ENCODE assay signal across 20 cellular contexts in the genomic region with DNA sequence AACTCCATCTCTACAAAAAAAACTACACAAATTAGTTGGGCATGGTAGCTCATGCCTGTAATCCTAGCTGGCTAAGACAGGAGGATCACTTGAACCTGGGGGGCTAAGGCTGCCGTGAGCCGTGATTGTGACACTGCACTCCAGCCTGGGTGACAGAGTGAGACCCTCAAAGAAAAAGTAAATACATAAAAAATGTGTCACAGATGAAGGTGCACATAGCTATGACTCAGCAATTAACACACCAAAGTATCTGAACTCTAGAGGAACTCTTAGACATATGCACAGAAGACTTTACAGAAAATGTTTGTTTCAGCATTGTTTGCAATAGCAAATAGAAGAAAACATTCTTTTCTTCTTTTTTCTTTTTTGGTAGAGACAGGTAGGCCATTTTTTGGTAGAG. TPM values are rescaled to one million over a fixed set of nuclear protein-coding genes. Genes with fewer than 3 reads are reported as not detected.
DNase-seq lines count a peak whose midpoint lies in the region; ATAC-seq, FAIRE-seq and TF ChIP-seq lines count a peak whose summit lies in the region.
"Had no signal": no experiment of that assay in that cellular context is flagged by ENCODE, and none has a peak within 500 bp of the region (broad histone marks: within the 10 kb centered on the region; RNA-seq: fewer than 3 reads in every experiment).

No MANE protein-coding gene starts in this region.

- TF ChIP-seq POLR2A in GM12878 (IDR thresholded peaks at IDR 0.05; ENCODE audit: low read depth, low read length) = no peak

- H2BK15ac ChIP-seq in mesenchymal stem cell (ENCODE audit: low read depth, poor library complexity, severe bottlenecking) = no peak overlapping the region

- TF ChIP-seq RAD21 in GM12878 (IDR thresholded peaks at IDR 0.05; ENCODE audit: insufficient read depth, low read depth, low read length) = no peak

- SMC1A ChIA-PET in GM12878 (lab: Charles Lee; ENCODE audit: uncharacterized antibody, unreplicated experiment) = no interaction called here

- no peak overlapping the region for H2BK120ac ChIP-seq in mesenchymal stem cell (ENCODE audit: low read depth, low read length)

- H3K27me3 ChIP-seq in left ventricle myocardium inferior (ENCODE audit: low read depth) = no peaks in the 10 kb centered on the region
- no peaks in the 10 kb centered on the region; a peak in 1 of 4 replicates for H3K27me3 ChIP-seq in GM12878 (replicated peaks in 1 of 2; ENCODE audit: control insufficient read depth in 2 of 2, insufficient read depth in 2 of 2, low read length in 1 of 2)
- no peaks in the 10 kb centered on the region for H3K27me3 ChIP-seq in mesenchymal stem cell (ENCODE audit: control insufficient read depth in 1 of 2, insufficient read depth in 1 of 2, low read length in 2 of 2)
- H3K27me3 ChIP-seq: SJSA1 had no signal

- no peak for TF ChIP-seq EP300 in GM12878 (IDR thresholded peaks at IDR 0.05; ENCODE audit: borderline replicate concordance in 1 of 2, control insufficient read depth in 1 of 2, low read depth in 2 of 2, low read length in 2 of 2)

- H3K4me3 ChIP-seq in left ventricle myocardium inferior (no peak overlapping the region), GM12878 (no peak overlapping the region), mesenchymal stem cell (ENCODE audit: insufficient read depth in 1 of 2, low read depth in 1 of 2, low read length in 2 of 2) (no peak overlapping the region)
- H3K4me3 ChIP-seq: HAP-1, SJSA1 had no signal

- H4K91ac ChIP-seq in mesenchymal stem cell (ENCODE audit: low read length) = no peak overlapping the region

- H3K36me3 ChIP-seq in left ventricle myocardium inferior = no peaks in the 10 kb centered on the region
- no peaks in the 10 kb centered on the region for H3K36me3 ChIP-seq in GM12878 (ENCODE audit: control insufficient read depth in 2 of 2, insufficient read depth in 2 of 2, low read length in 1 of 2)
- peaks cover 0 to 18% of the 10 kb centered on the region in 2 experiments for H3K36me3 ChIP-seq in mesenchymal stem cell (ENCODE audit: control insufficient read depth in 1 of 2, insufficient read depth in 2 of 2, low read depth in 1 of 2, low read length in 2 of 2)
- H3K36me3 ChIP-seq: HAP-1, SJSA1 had no signal

- POLR2A ChIA-PET in GM12878 (lab: Charles Lee) = no interaction called here

- peak overlapping the region; percentile 80 for H2AK5ac ChIP-seq in mesenchymal stem cell (ENCODE audit: low read length, severe bottlenecking)

- H2BK5ac ChIP-seq in mesenchymal stem cell (ENCODE audit: low read depth, low read length, poor library complexity, severe bottlenecking) = no peak overlapping the region

- DNase-seq in left ventricle myocardium inferior = no peak
- DNase-seq in left ventricle myocardium superior = no peak
- no peak for DNase-seq in GM12878 (ENCODE audit: low read depth, low spot score)
- DNase-seq in mesenchymal stem cell = no peak
- no peak for DNase-seq in central memory CD4-positive, alpha-beta T cell
- DNase-seq: activated CD4-positive, alpha-beta T cell treated with anti-CD3 and anti-CD28 coated beads for 1 hour; anterior cingulate cortex; CD8-positive, alpha-beta memory T cell; Karpas-422; NCI-H1417 treated with DMSO at 0.1 percent for 48 hours; NCI-H526 treated with DMSO at 0.1 percent for 48 hours; stimulated activated CD4-positive, alpha-beta T cell treated with anti-CD3 and anti-CD28 coated beads, Interleukin-1b, Interleukin-23, amount 100 ng/mL, for 48 hours had no signal

- H3K79me1 ChIP-seq in mesenchymal stem cell (replicated peaks; ENCODE audit: low read length, poor library complexity, severe bottlenecking) = no peaks in the 10 kb centered on the region

- no peak overlapping the region for H3K4ac ChIP-seq in mesenchymal stem cell (ENCODE audit: low read depth in 1 of 2, low read length in 2 of 2)

- H4K8ac ChIP-seq in mesenchymal stem cell (ENCODE audit: low read length) = no peak overlapping the region

- WGBS in GM12878 (ENCODE audit: insufficient coverage, insufficient replicate concordance, low lambda C conversion rate, missing lambda C conversion rate) = 84% methylated on average over 2 of the region's 2 CpGs
- 86% methylated on average over 2 of the region's 2 CpGs for WGBS in mesenchymal stem cell

- H3K27ac ChIP-seq in left ventricle myocardium inferior (replicated peaks) = peak overlapping the region; percentile 93
- H3K27ac ChIP-seq in GM12878 (ENCODE audit: control insufficient read depth, insufficient read depth) = no peak overlapping the region
- peak overlapping the region; percentile 15 for H3K27ac ChIP-seq in mesenchymal stem cell (ENCODE audit: low read length, poor library complexity, severe bottlenecking)

- H3K9ac ChIP-seq in GM12878 (ENCODE audit: control insufficient read depth, insufficient read depth, low read length) (no peak overlapping the region), mesenchymal stem cell (ENCODE audit: low read length) (peak overlapping the region; percentile 81)

- H2BK12ac ChIP-seq in mesenchymal stem cell (ENCODE audit: low read length in 2 of 2) = no peak overlapping the region

- H3K9me3 ChIP-seq in left ventricle myocardium inferior (replicated peaks) (no peaks in the 10 kb centered on the region), GM12878 (replicated peaks; ENCODE audit: control insufficient read depth, insufficient read depth, low read length) (no peaks in the 10 kb centered on the region), mesenchymal stem cell (ENCODE audit: control insufficient read depth, low read length) (no peaks in the 10 kb centered on the region)
- H3K9me3 ChIP-seq: HAP-1, SJSA1 had no signal

- no peak for FAIRE-seq in GM12878 (lab: Jason Lieb, UNC)
- FAIRE-seq: urothelium cell line had no signal

- no peaks in the 10 kb centered on the region for H4K20me1 ChIP-seq in GM12878 (ENCODE audit: control insufficient read depth, insufficient read depth)

- ATAC-seq in left ventricle myocardium superior = no peak
- ATAC-seq in GM12878 = no peak
- no peak for ATAC-seq in GM21423 (IDR thresholded peaks at IDR 0.05; ENCODE audit: unreplicated experiment)
- ATAC-seq in HG02852 (IDR thresholded peaks at IDR 0.05; ENCODE audit: unreplicated experiment) = no peak
- ATAC-seq in HG03571 (IDR thresholded peaks at IDR 0.05; ENCODE audit: unreplicated experiment) = no peak
- ATAC-seq: sciatic nerve had no signal

- no peak overlapping the region for H3K23ac ChIP-seq in mesenchymal stem cell (ENCODE audit: low read length in 2 of 2)

- CTCF ChIA-PET in GM12878 (lab: Yijun Ruan, JAX) = interaction anchor here (0.9 to 1.9 kb wide), 2 partner anchors 22 to 25 kb away, joined by 4 to 6 read pairs; partner anchors contain the start of gene ANKRD2

- peaks cover 66% of the 10 kb centered on the region for H3K4me1 ChIP-seq in left ventricle myocardium inferior
- H3K4me1 ChIP-seq in GM12878 (ENCODE audit: control insufficient read depth, insufficient read depth, low read length) = no peaks in the 10 kb centered on the region
- H3K4me1 ChIP-seq in mesenchymal stem cell (ENCODE audit: control insufficient read depth, insufficient read depth, low read depth, low read length) = peaks cover 15% of the 10 kb centered on the region
- H3K4me1 ChIP-seq: HAP-1 had no signal

- in situ Hi-C loops in GM12878 (cut with MboI) = no loop called here

- no peak for TF ChIP-seq CTCF in left ventricle myocardium inferior (IDR thresholded peaks at IDR 0.05; ENCODE audit: borderline replicate concordance)
- no peak for TF ChIP-seq CTCF in GM12878 (IDR thresholded peaks at IDR 0.05 in 2 of 3, conservative IDR thresholded peaks at IDR 0.05 in 1 of 3; ENCODE audit: control insufficient read depth in 2 of 3, extremely low read depth in 1 of 3, insufficient read depth in 1 of 3, low read depth in 3 of 3, low read length in 3 of 3)

- H2AFZ ChIP-seq in GM12878 (ENCODE audit: control insufficient read depth, low read depth, low read length) (no peak overlapping the region), mesenchymal stem cell (ENCODE audit: low read depth, low read length) (no peak overlapping the region)

- H3K4me2 ChIP-seq in GM12878 (ENCODE audit: control insufficient read depth, insufficient read depth) (no peak overlapping the region), mesenchymal stem cell (ENCODE audit: low read length, poor library complexity, severe bottlenecking) (no peak overlapping the region)

- no peak overlapping the region for H3K18ac ChIP-seq in mesenchymal stem cell (ENCODE audit: low read depth in 1 of 2, low read length in 2 of 2)

- no TSS peak for BruUV-seq in GM12878 (replicated peaks; lab: Mats Ljungman, UMichigan)

- intact Hi-C loops in left ventricle myocardium inferior (cut with micrococcal nuclease) = no loop called here
- intact Hi-C loops in left ventricle myocardium superior (cut with micrococcal nuclease) = no loop called here
- intact Hi-C loops in GM12878 (cut with micrococcal nuclease; ENCODE audit: unreplicated experiment) = no loop called here

- RAD21 ChIA-PET in GM12878 (lab: Charles Lee; ENCODE audit: unreplicated experiment) = no interaction called here

- no peaks in the 10 kb centered on the region for H3K79me2 ChIP-seq in GM12878 (ENCODE audit: control insufficient read depth, insufficient read depth, low read length)

- no peak overlapping the region for H3K14ac ChIP-seq in mesenchymal stem cell (ENCODE audit: low read length in 2 of 2)

RNA-seq across cellular contexts. Expression of gene C10orf62, which starts 8.3 kb away (rescaled TPM):
- total RNA-seq in left ventricle myocardium inferior (1.5 TPM), left ventricle myocardium superior (0.35 TPM), GM12878 (2014; rRNA removed) (not detected in 2 replicates), GM12878 (2014; rRNA removed; fragmentation: Illumina TruSeq; extraction: Trizol) (0.14 TPM in 1 of 2 replicates, not detected in the other), GM12878 (2021) (not detected in 2 replicates)
- not detected in 2 replicates for total RNA-seq in GM12878 (2013; cell fraction: nucleolus; rRNA removed)
- not detected for polyA plus RNA-seq in GM12878 (2011; ENCODE audit: low read depth)
- polyA plus RNA-seq in GM12878 (2011; rRNA removed) (not detected in 2 replicates), GM12878 (2014; fragmentation: Illumina TruSeq; extraction: Trizol) (not detected in 2 replicates), GM12878 (2014; fragmentation: Nextera tagmentation; extraction: Ambion mirVana) (not detected), GM12878 (2014; rRNA removed) (not detected in 2 replicates), GM12878 (2016; fragmentation: Nextera tagmentation; extraction: Ambion mirVana) (not detected)
- 0.09 TPM in 1 of 2 replicates, not detected in the other for polyA plus RNA-seq in GM12878 (2011; cell fraction: cytosol; rRNA removed)
- 0.10 TPM in 1 of 2 replicates, not detected in the other for polyA plus RNA-seq in GM12878 (2011; cell fraction: nucleus; rRNA removed)
- polyA plus RNA-seq in GM12878 (2012) = not detected in 2 replicates
- polyA minus RNA-seq in GM12878 (2011; rRNA and poly(A)+ RNA removed) = not detected in 2 replicates
- not detected in 2 replicates for polyA minus RNA-seq in GM12878 (2011; cell fraction: cytosol; rRNA and poly(A)+ RNA removed)
- polyA minus RNA-seq in GM12878 (2011; cell fraction: nucleus; rRNA and poly(A)+ RNA removed) = 0.38 TPM in 1 of 2 replicates, not detected in the other
- not detected for polyA plus RNA-seq in mesenchymal stem cell (2013, experiment 1 of 2)
- not detected for polyA plus RNA-seq in mesenchymal stem cell (2013, experiment 2 of 2)
- total RNA-seq: CD8-positive, alpha-beta memory T cell; sciatic nerve; SJSA1 had no signal
- polyA plus RNA-seq: CD8-positive, alpha-beta memory T cell had no signal

RNA-seq across cellular contexts. Expression of gene HOGA1, which starts 13.6 kb away (rescaled TPM):
- total RNA-seq in left ventricle myocardium inferior = 47.1 TPM
- 11.9 TPM for total RNA-seq in left ventricle myocardium superior
- 0.21 TPM in 1 of 2 replicates, not detected in the other for total RNA-seq in GM12878 (2013; cell fraction: nucleolus; rRNA removed)
- not detected in 2 replicates for total RNA-seq in GM12878 (2014; rRNA removed)
- total RNA-seq in GM12878 (2014; rRNA removed; fragmentation: Illumina TruSeq; extraction: Trizol) = 0.09 TPM in 1 of 2 replicates, not detected in the other
- total RNA-seq in GM12878 (2021) = not detected in 2 replicates
- polyA plus RNA-seq in GM12878 (2011; ENCODE audit: low read depth) = not detected
- polyA plus RNA-seq in GM12878 (2011; rRNA removed) = 0.12 and 0.19 TPM in 2 replicates
- polyA plus RNA-seq in GM12878 (2011; cell fraction: cytosol; rRNA removed) = 0.09 and 0.28 TPM in 2 replicates
- polyA plus RNA-seq in GM12878 (2011; cell fraction: nucleus; rRNA removed) = 0.28 and 0.66 TPM in 2 replicates
- polyA plus RNA-seq in GM12878 (2012) = 0.10 TPM in 1 of 2 replicates, not detected in the other
- 0.01 TPM in 1 of 2 replicates, not detected in the other for polyA plus RNA-seq in GM12878 (2014; fragmentation: Illumina TruSeq; extraction: Trizol)
- under 1 TPM in 1 of 2 experiments, not detected in 1; 0.06 TPM for polyA plus RNA-seq in GM12878 (2014; fragmentation: Nextera tagmentation; extraction: Ambion mirVana)
- polyA plus RNA-seq in GM12878 (2014; rRNA removed) = 0.05 TPM in 1 of 2 replicates, not detected in the other
- polyA plus RNA-seq in GM12878 (2016; fragmentation: Nextera tagmentation; extraction: Ambion mirVana) = not detected
- 0.46 TPM in 1 of 2 replicates, not detected in the other for polyA minus RNA-seq in GM12878 (2011; rRNA and poly(A)+ RNA removed)
- not detected in 2 replicates for polyA minus RNA-seq in GM12878 (2011; cell fraction: cytosol; rRNA and poly(A)+ RNA removed)
- polyA minus RNA-seq in GM12878 (2011; cell fraction: nucleus; rRNA and poly(A)+ RNA removed) = 0.29 TPM in 1 of 2 replicates, not detected in the other
- polyA plus RNA-seq in mesenchymal stem cell (2013, experiment 1 of 2) = 0.23 TPM
- polyA plus RNA-seq in mesenchymal stem cell (2013, experiment 2 of 2) = 0.27 TPM
- total RNA-seq: CD8-positive, alpha-beta memory T cell had no signal
- polyA plus RNA-seq: CD8-positive, alpha-beta memory T cell had no signal

RNA-seq across cellular contexts. Expression of gene ANKRD2, which starts 25.2 kb away (rescaled TPM):
- total RNA-seq in left ventricle myocardium inferior = 969 TPM
- 318 TPM for total RNA-seq in left ventricle myocardium superior
- total RNA-seq in GM12878 (2013; cell fraction: nucleolus; rRNA removed) = not detected in 2 replicates
- total RNA-seq in GM12878 (2014; rRNA removed) = 0.11 and 0.23 TPM in 2 replicates
- total RNA-seq in GM12878 (2014; rRNA removed; fragmentation: Illumina TruSeq; extraction: Trizol) = not detected in 2 replicates
- total RNA-seq in GM12878 (2021) = not detected in 2 replicates
- polyA plus RNA-seq in GM12878 (2011; ENCODE audit: low read depth) = not detected
- polyA plus RNA-seq in GM12878 (2011; rRNA removed) = 0.14 and 0.18 TPM in 2 replicates
- polyA plus RNA-seq in GM12878 (2011; cell fraction: cytosol; rRNA removed) = 0.13 and 0.25 TPM in 2 replicates
- 0.15 and 0.19 TPM in 2 replicates for polyA plus RNA-seq in GM12878 (2011; cell fraction: nucleus; rRNA removed)
- polyA plus RNA-seq in GM12878 (2012) = not detected in 2 replicates
- not detected in 2 replicates for polyA plus RNA-seq in GM12878 (2014; fragmentation: Illumina TruSeq; extraction: Trizol)
- not detected for polyA plus RNA-seq in GM12878 (2014; fragmentation: Nextera tagmentation; extraction: Ambion mirVana)
- 0.08 TPM in 1 of 2 replicates, not detected in the other for polyA plus RNA-seq in GM12878 (2014; rRNA removed)
- not detected for polyA plus RNA-seq in GM12878 (2016; fragmentation: Nextera tagmentation; extraction: Ambion mirVana)
- not detected in 2 replicates for polyA minus RNA-seq in GM12878 (2011; rRNA and poly(A)+ RNA removed)
- polyA minus RNA-seq in GM12878 (2011; cell fraction: cytosol; rRNA and poly(A)+ RNA removed) = not detected in 2 replicates
- polyA minus RNA-seq in GM12878 (2011; cell fraction: nucleus; rRNA and poly(A)+ RNA removed) = not detected in 2 replicates
- 0.04 TPM for polyA plus RNA-seq in mesenchymal stem cell (2013, experiment 1 of 2)
- polyA plus RNA-seq in mesenchymal stem cell (2013, experiment 2 of 2) = not detected
- total RNA-seq: CD8-positive, alpha-beta memory T cell; liver; sciatic nerve; SJSA1 had no signal
- polyA plus RNA-seq: CD8-positive, alpha-beta memory T cell; liver had no signal

RNA-seq across cellular contexts. Expression of gene MORN4, which starts 35.5 kb away (rescaled TPM):
- 13.9 TPM for total RNA-seq in left ventricle myocardium inferior
- total RNA-seq in left ventricle myocardium superior = 8.7 TPM
- total RNA-seq in GM12878 (2013; cell fraction: nucleolus; rRNA removed) = 2.0 and 2.7 TPM in 2 replicates
- 1.3 and 1.7 TPM in 2 replicates for total RNA-seq in GM12878 (2014; rRNA removed)
- total RNA-seq in GM12878 (2014; rRNA removed; fragmentation: Illumina TruSeq; extraction: Trizol) = 1.7 and 2.2 TPM in 2 replicates
- total RNA-seq in GM12878 (2021) = 1.3 and 2.2 TPM in 2 replicates
- polyA plus RNA-seq in GM12878 (2011; ENCODE audit: low read depth) = 0.72 TPM
- polyA plus RNA-seq in GM12878 (2011; rRNA removed) = 1.9 and 2.0 TPM in 2 replicates
- polyA plus RNA-seq in GM12878 (2011; cell fraction: cytosol; rRNA removed) = 1.8 and 2.6 TPM in 2 replicates
- polyA plus RNA-seq in GM12878 (2011; cell fraction: nucleus; rRNA removed) = 1.3 and 2.4 TPM in 2 replicates
- 3.7 and 4.0 TPM in 2 replicates for polyA plus RNA-seq in GM12878 (2012)
- 2.9 and 3.5 TPM in 2 replicates for polyA plus RNA-seq in GM12878 (2014; fragmentation: Illumina TruSeq; extraction: Trizol)
- 1 to 10 TPM; 2.4 to 2.8 TPM for polyA plus RNA-seq in GM12878 (2014; fragmentation: Nextera tagmentation; extraction: Ambion mirVana)
- 4.3 and 4.6 TPM in 2 replicates for polyA plus RNA-seq in GM12878 (2014; rRNA removed)
- polyA plus RNA-seq in GM12878 (2016; fragmentation: Nextera tagmentation; extraction: Ambion mirVana) = 1 to 10 TPM; 4.9 to 5.5 TPM
- polyA minus RNA-seq in GM12878 (2011; rRNA and poly(A)+ RNA removed) = 0.44 and 1.1 TPM in 2 replicates
- not detected in 2 replicates for polyA minus RNA-seq in GM12878 (2011; cell fraction: cytosol; rRNA and poly(A)+ RNA removed)
- not detected in 2 replicates for polyA minus RNA-seq in GM12878 (2011; cell fraction: nucleus; rRNA and poly(A)+ RNA removed)
- polyA plus RNA-seq in mesenchymal stem cell (2013, experiment 1 of 2) = 10.7 TPM
- polyA plus RNA-seq in mesenchymal stem cell (2013, experiment 2 of 2) = 10.1 TPM

RNA-seq across cellular contexts. Expression of gene PI4K2A, which starts 42.7 kb away (rescaled TPM):
- total RNA-seq in left ventricle myocardium inferior = 12.4 TPM
- total RNA-seq in left ventricle myocardium superior = 10.2 TPM
- total RNA-seq in GM12878 (2013; cell fraction: nucleolus; rRNA removed) = 3.8 and 4.1 TPM in 2 replicates
- 13.3 and 13.6 TPM in 2 replicates for total RNA-seq in GM12878 (2014; rRNA removed)
- 7.6 and 7.8 TPM in 2 replicates for total RNA-seq in GM12878 (2014; rRNA removed; fragmentation: Illumina TruSeq; extraction: Trizol)
- 11.9 and 12.5 TPM in 2 replicates for total RNA-seq in GM12878 (2021)
- 5.7 TPM for polyA plus RNA-seq in GM12878 (2011; ENCODE audit: low read depth)
- polyA plus RNA-seq in GM12878 (2011; rRNA removed) = 8.9 and 11.5 TPM in 2 replicates
- 14.7 and 15.0 TPM in 2 replicates for polyA plus RNA-seq in GM12878 (2011; cell fraction: cytosol; rRNA removed)
- 9.2 and 10.2 TPM in 2 replicates for polyA plus RNA-seq in GM12878 (2011; cell fraction: nucleus; rRNA removed)
- 7.1 and 7.4 TPM in 2 replicates for polyA plus RNA-seq in GM12878 (2012)
- polyA plus RNA-seq in GM12878 (2014; fragmentation: Illumina TruSeq; extraction: Trizol) = 12.3 and 12.7 TPM in 2 replicates
- 1 to 10 TPM; 1.5 to 3.1 TPM for polyA plus RNA-seq in GM12878 (2014; fragmentation: Nextera tagmentation; extraction: Ambion mirVana)
- polyA plus RNA-seq in GM12878 (2014; rRNA removed) = 14.5 and 15.0 TPM in 2 replicates
- 1 to 10 TPM; 1.9 to 8.5 TPM for polyA plus RNA-seq in GM12878 (2016; fragmentation: Nextera tagmentation; extraction: Ambion mirVana)
- polyA minus RNA-seq in GM12878 (2011; rRNA and poly(A)+ RNA removed) = 7.9 and 10.6 TPM in 2 replicates
- 2.8 and 4.3 TPM in 2 replicates for polyA minus RNA-seq in GM12878 (2011; cell fraction: cytosol; rRNA and poly(A)+ RNA removed)
- polyA minus RNA-seq in GM12878 (2011; cell fraction: nucleus; rRNA and poly(A)+ RNA removed) = 2.4 and 3.9 TPM in 2 replicates
- polyA plus RNA-seq in mesenchymal stem cell (2013, experiment 1 of 2) = 27.8 TPM
- 27.1 TPM for polyA plus RNA-seq in mesenchymal stem cell (2013, experiment 2 of 2)

Comparison
In these comparisons a context has a peak if more than half of its experiments do, and no peak if none do; other contexts are left out.
1. RNA of gene HOGA1, which starts 13.6 kb away (total RNA-seq): 47.1 TPM in left ventricle myocardium inferior (single experiment) and 11.9 TPM in left ventricle myocardium superior (single experiment); 0.09 to 0.21 TPM in GM12878; every median in the first group is over 10 times any median in the second.
2. RNA of gene ANKRD2, which starts 25.2 kb away (total RNA-seq): 969 TPM in left ventricle myocardium inferior (single experiment) and 318 TPM in left ventricle myocardium superior (single experiment); 0.11 to 0.23 TPM in GM12878; every median in the first group is over 100 times any median in the second.